ENCODE assay signal across 26 cellular contexts in the genomic region with DNA sequence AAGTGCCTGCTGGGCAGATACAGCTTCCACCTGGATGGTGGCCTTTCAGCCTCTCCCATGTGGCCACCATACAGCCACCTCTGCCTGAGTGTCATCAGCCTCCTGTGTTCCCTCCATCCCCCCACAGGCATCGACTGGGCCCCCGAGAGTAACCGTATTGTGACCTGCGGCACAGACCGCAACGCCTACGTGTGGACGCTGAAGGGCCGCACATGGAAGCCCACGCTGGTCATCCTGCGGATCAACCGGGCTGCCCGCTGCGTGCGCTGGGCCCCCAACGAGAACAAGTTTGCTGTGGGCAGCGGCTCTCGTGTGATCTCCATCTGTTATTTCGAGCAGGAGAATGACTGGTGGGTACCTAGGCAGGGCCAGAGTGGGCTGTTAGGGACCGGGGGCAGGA. TPM values are rescaled to one million over a fixed set of nuclear protein-coding genes. Genes with fewer than 3 reads are reported as not detected.
DNase-seq lines count a peak whose midpoint lies in the region; FAIRE-seq and TF ChIP-seq lines count a peak whose summit lies in the region.
"Had no signal": no experiment of that assay in that cellular context is flagged by ENCODE, and none has a peak within 500 bp of the region (broad histone marks: within the 10 kb centered on the region; RNA-seq: fewer than 3 reads in every experiment).

No MANE protein-coding gene starts in this region.

- H3K9ac ChIP-seq in kidney (ENCODE audit: low read length in 2 of 2): no peak overlapping the region
- H3K9ac ChIP-seq: KMS-11, SK-N-SH had no signal

- TF ChIP-seq CTCF in kidney (IDR thresholded peaks at IDR 0.05; ENCODE audit: borderline replicate concordance, extremely low read depth, insufficient read depth) (no peak), stomach (IDR thresholded peaks at IDR 0.05) (no peak)

- no peak overlapping the region for H3K27ac ChIP-seq in kidney (ENCODE audit: low read depth in 2 of 2, low read length in 2 of 2)
- H3K27ac ChIP-seq in stomach: no peak overlapping the region
- H3K27ac ChIP-seq: HL-60, KMS-11, PC-9 had no signal

- DNase-seq in activated T-cell treated with anti-CD3 and anti-CD28 coated beads, Interleukin-2, amount 50 U/mL, for 24 hours: no peak
- no peak for DNase-seq in activated T-cell treated with anti-CD3 and anti-CD28 coated beads, Interleukin-2, amount 50 U/mL, for 48 hours
- DNase-seq in kidney (peak; percentile 73), stomach (no peak), dedifferentiated amniotic fluid mesenchymal stem cell (ENCODE audit: extremely low spot score) (no peak)
- DNase-seq: 8988T, C1 segment of cervical spinal cord, DMS53, GDM1, NCI-H1092 treated with DMSO at 0.1 percent for 48 hours, NCI-H1436 treated with DMSO at 0.1 percent for 48 hours, NCI-H1930, NCI-H2227 treated with DMSO at 0.1 percent for 48 hours, NCI-H510A treated with DMSO at 0.1 percent for 48 hours, NCI-H748 treated with DMSO at 0.1 percent for 48 hours, PC-9, RPMI8226, SIG-M5 had no signal

- peaks cover 96% of the 10 kb centered on the region for H3K36me3 Mint-ChIP-seq in activated T-cell treated with anti-CD3 and anti-CD28 coated beads, Interleukin-2, amount 50 U/mL, for 24 hours (ENCODE audit: low read depth)

- H3K36me3 ChIP-seq in kidney (ENCODE audit: control insufficient read depth in 1 of 2, insufficient read depth in 2 of 2, low read length in 2 of 2) (peaks cover 0 to 10% of the 10 kb centered on the region in 2 donors), stomach (peaks cover 49 to 87% (median 69%) of the 10 kb centered on the region in 4 donors)

- no peak for TF ChIP-seq EP300 in stomach (IDR thresholded peaks at IDR 0.05)

- H3K9me3 ChIP-seq in kidney (ENCODE audit: control insufficient read depth in 1 of 2, low read length in 2 of 2) (no peaks in the 10 kb centered on the region), stomach (no peaks in the 10 kb centered on the region)
- H3K9me3 ChIP-seq: HAP-1, SK-N-SH had no signal

- intact Hi-C loops in kidney (cut with DNase I) (no loop called here), stomach (cut with DNase I; ENCODE audit: low total_unique reads) (no loop called here)

- H3K4me3 ChIP-seq in kidney (ENCODE audit: low read length in 2 of 2) (no peak overlapping the region), stomach (no peak overlapping the region)
- H3K4me3 ChIP-seq: GM23338, HAP-1, PC-9 had no signal

- 92 to 97% (median 95%) methylated on average over 5 to 20 of the region's 20 CpGs for WGBS in stomach, 5 donors

- FAIRE-seq in kidney (lab: Jason Lieb, UNC): no peak
- FAIRE-seq: D721Med, GM18507 had no signal

- H3K4me3 Mint-ChIP-seq in activated T-cell treated with anti-CD3 and anti-CD28 coated beads, Interleukin-2, amount 50 U/mL, for 24 hours: no peak overlapping the region
- H3K4me3 Mint-ChIP-seq: GM23338 had no signal

- TF ChIP-seq POLR2A in GM19193 (IDR thresholded peaks at IDR 0.05; ENCODE audit: extremely low read depth, insufficient read depth, insufficient read length): peak; percentile 25
- TF ChIP-seq POLR2A in stomach (IDR thresholded peaks at IDR 0.05): no peak

- H3K4me1 Mint-ChIP-seq in activated T-cell treated with anti-CD3 and anti-CD28 coated beads, Interleukin-2, amount 50 U/mL, for 24 hours (ENCODE audit: low read depth): peaks cover 35% of the 10 kb centered on the region

- H3K9me3 Mint-ChIP-seq in activated T-cell treated with anti-CD3 and anti-CD28 coated beads, Interleukin-2, amount 50 U/mL, for 24 hours: no peaks in the 10 kb centered on the region
- H3K9me3 Mint-ChIP-seq: GM23338 had no signal

- no peaks in the 10 kb centered on the region for H3K4me1 ChIP-seq in kidney (ENCODE audit: control insufficient read depth in 1 of 2, insufficient read depth in 1 of 2, low read depth in 1 of 2, low read length in 2 of 2)
- H3K4me1 ChIP-seq in stomach: peaks cover 6 to 30% (median 9%) of the 10 kb centered on the region in 4 donors
- H3K4me1 ChIP-seq: HAP-1 had no signal

- peak overlapping the region; percentile 75 for H3K27ac Mint-ChIP-seq in activated T-cell treated with anti-CD3 and anti-CD28 coated beads, Interleukin-2, amount 50 U/mL, for 24 hours
- H3K27ac Mint-ChIP-seq: GM23338 had no signal

- H3K27me3 ChIP-seq in stomach: no peaks in the 10 kb centered on the region

- no peaks in the 10 kb centered on the region for H3K27me3 Mint-ChIP-seq in activated T-cell treated with anti-CD3 and anti-CD28 coated beads, Interleukin-2, amount 50 U/mL, for 24 hours

RNA-seq across cellular contexts. Expression of gene ARPC1B, which starts 13.4 kb away (rescaled TPM):
- total RNA-seq in kidney (216 TPM), stomach (100 to 1,000 TPM in 3 of 5 donors, 10 to 100 TPM in 2; 25.1 to 229 (median 113) TPM)
- polyA plus RNA-seq in kidney (ENCODE audit: insufficient read depth, low read depth, low replicate concordance) (74.1 TPM), stomach (100 to 1,000 TPM in 2 of 3 donors, 10 to 100 TPM in 1; 89.9 to 196 (median 106) TPM)

RNA-seq across cellular contexts. Expression of gene PDAP1, which starts 20.5 kb away (rescaled TPM):
- total RNA-seq in kidney (84.7 TPM), stomach (10 to 100 TPM; 22.8 to 79.9 (median 32.3) TPM)
- polyA plus RNA-seq in kidney (ENCODE audit: insufficient read depth, low read depth, low replicate concordance) (119 TPM), stomach (100 to 1,000 TPM; 129 to 153 (median 133) TPM)

RNA-seq across cellular contexts. Expression of gene BUD31, which starts 20.9 kb away (rescaled TPM):
- total RNA-seq in kidney (79.0 TPM), stomach (100 to 1,000 TPM in 1 of 5 donors, 10 to 100 TPM in 4; 58.0 to 122 (median 82.3) TPM)
- polyA plus RNA-seq in kidney (ENCODE audit: insufficient read depth, low read depth, low replicate concordance) (141 TPM), stomach (100 to 1,000 TPM; 127 to 155 (median 151) TPM)

RNA-seq across cellular contexts. Expression of gene PTCD1, which starts 50.7 kb away (rescaled TPM):
- total RNA-seq in kidney (5.4 TPM), stomach (1 to 10 TPM in 4 of 5 donors, under 1 TPM in 1; 0.87 to 3.5 (median 2.7) TPM)
- polyA plus RNA-seq in kidney (ENCODE audit: insufficient read depth, low read depth, low replicate concordance) (2.9 TPM), stomach (1 to 10 TPM; 1.8 to 3.1 (median 2.0) TPM)

RNA-seq across cellular contexts. Expression of gene CPSF4, which starts 50.8 kb away (rescaled TPM):
- total RNA-seq in kidney (28.9 TPM), stomach (10 to 100 TPM in 4 of 5 donors, 1 to 10 TPM in 1; 4.5 to 43.8 (median 28.8) TPM)
- polyA plus RNA-seq in kidney (ENCODE audit: insufficient read depth, low read depth, low replicate concordance) (24.2 TPM), stomach (10 to 100 TPM; 24.9 to 31.3 (median 25.6) TPM)
